ENCODE assay signal across 22 cellular contexts in genomic region chr16:81832801-81833547, GRCh38. TPM values are rescaled to one million over a fixed set of nuclear protein-coding genes. Genes with fewer than 3 reads are reported as not detected.
DNase-seq lines count a peak whose midpoint lies in the region; ATAC-seq, FAIRE-seq and TF ChIP-seq lines count a peak whose summit lies in the region.
"Had no signal": no experiment of that assay in that cellular context is flagged by ENCODE, and none has a peak within 500 bp of the region (broad histone marks: within the 10 kb centered on the region; RNA-seq: fewer than 3 reads in every experiment).

No MANE protein-coding gene starts in this region.

- TF ChIP-seq RAD21 in HepG2 (CRISPR knock-in tag; IDR thresholded peaks at IDR 0.05), result no peak

- TF ChIP-seq CTCF in right atrium auricular region (IDR thresholded peaks at IDR 0.05), result no peak
- TF ChIP-seq CTCF in OCI-LY7 (conservative IDR thresholded peaks at IDR 0.05; ENCODE audit: low read length), result no peak
- no peak for TF ChIP-seq CTCF in HepG2 (CRISPR knock-in tag; IDR thresholded peaks at IDR 0.05)
- no peak for TF ChIP-seq CTCF in upper lobe of left lung (IDR thresholded peaks at IDR 0.05)
- no peak for TF ChIP-seq CTCF in endodermal cell (conservative IDR thresholded peaks at IDR 0.05)

- ATAC-seq in HepG2 (no peak), upper lobe of left lung (ENCODE audit: low FRiP score in 2 of 2) (peak in 1 of 2 donors; percentile 23)
- ATAC-seq: A549; activated CD8-positive, alpha-beta T cell treated with anti-CD3 and anti-CD28 coated beads, Interleukin-2, amount 10 ng/mL, durations not matched to agents 7 days and 5 days; activated naive CD4-positive, alpha-beta T cell treated with anti-CD3 and anti-CD28 coated beads, Interleukin-2, amount 50 U/mL, for 72 hours; T-helper 17 cell had no signal

- no peak for FAIRE-seq in HepG2 (lab: Jason Lieb, UNC)
- FAIRE-seq: A549, colon had no signal

- no peaks in the 10 kb centered on the region for H3K27me3 Mint-ChIP-seq in endodermal cell (ENCODE audit: insufficient read depth)

- BruUV-seq in OCI-LY7 (replicated peaks; lab: Mats Ljungman, UMichigan) (no TSS peak), HepG2 (replicated peaks; lab: Mats Ljungman, UMichigan) (no TSS peak)

- CTCF ChIA-PET in OCI-LY7 (lab: Charles Lee; ENCODE audit: unreplicated experiment), result interaction anchor here (0.6 to 1.2 kb wide), 2 partner anchors 26 to 858 kb away, joined by 3 read pairs; no protein-coding TSS in a partner anchor
- CTCF ChIA-PET in HepG2 (lab: Yijun Ruan, JAX; ENCODE audit: low intra/inter-chr PET ratio, low total read pairs), result no interaction called here

- no peaks in the 10 kb centered on the region for H3K9me2 ChIP-seq in OCI-LY7 (ENCODE audit: insufficient read depth, low read length)

- no peak overlapping the region for H3K4me3 Mint-ChIP-seq in endodermal cell
- H3K4me3 Mint-ChIP-seq: CD4-positive, alpha-beta T cell; T-helper 17 cell had no signal

- TF ChIP-seq EP300 in HepG2 (IDR thresholded peaks at IDR 0.05; ENCODE audit: low read depth in 2 of 2, low read length in 2 of 2) (no peak), HepG2 (CRISPR knock-in tag; IDR thresholded peaks at IDR 0.05; ENCODE audit: borderline replicate concordance) (no peak), upper lobe of left lung (IDR thresholded peaks at IDR 0.05) (no peak)

- peaks cover 20% of the 10 kb centered on the region for H3K4me1 Mint-ChIP-seq in endodermal cell

- H3K9ac ChIP-seq in HepG2 (ENCODE audit: insufficient read depth, low read depth, low read length) (no peak overlapping the region), endodermal cell (ENCODE audit: extremely low read depth, low read length, poor library complexity, severe bottlenecking) (no peak overlapping the region)
- H3K9ac ChIP-seq: KMS-11, parathyroid adenoma had no signal

- in situ Hi-C loops in HepG2 (cut with HindIII; ENCODE audit: extremely low pct_ligation_motif_present, low pct_unique_long_range_greater_than_20kb), result no loop called here

- no peak overlapping the region for H3K27ac Mint-ChIP-seq in endodermal cell
- H3K27ac Mint-ChIP-seq: activated naive CD4-positive, alpha-beta T cell treated with anti-CD3 and anti-CD28 coated beads, Interleukin-2, amount 50 U/mL, for 72 hours; CD4-positive, alpha-beta T cell; T-helper 17 cell had no signal

- peak; percentile 79 for DNase-seq in cardiac septum (ENCODE audit: low spot score)
- DNase-seq in right atrium auricular region (ENCODE audit: low spot score), result no peak
- DNase-seq in OCI-LY7 (ENCODE audit: low spot score), result no peak
- no peak for DNase-seq in HepG2 (ENCODE audit: low spot score)
- no peak for DNase-seq in upper lobe of left lung
- no peak for DNase-seq in HPDE6-E6E7 (ENCODE audit: extremely low spot score)
- DNase-seq in activated T-cell treated with anti-CD3 and anti-CD28 coated beads, Interleukin-2, amount 50 U/mL, for 48 hours, result no peak
- DNase-seq in endodermal cell, result no peak
- DNase-seq: activated CD8-positive, alpha-beta T cell treated with anti-CD3 and anti-CD28 coated beads, Interleukin-2, amount 10 ng/mL, durations not matched to agents 7 days and 5 days; CD4-positive, alpha-beta T cell; heart right ventricle; NCI-H1092; NCI-H510A treated with DMSO at 0.1 percent for 48 hours; SHP77; T-helper 17 cell had no signal

- H3K9me3 ChIP-seq in right atrium auricular region (no peaks in the 10 kb centered on the region), OCI-LY7 (ENCODE audit: low read length) (no peaks in the 10 kb centered on the region), HepG2 (ENCODE audit: low read length) (no peaks in the 10 kb centered on the region), upper lobe of left lung (no peaks in the 10 kb centered on the region), endodermal cell (ENCODE audit: control insufficient read depth, low read length) (no peaks in the 10 kb centered on the region)
- H3K9me3 ChIP-seq: A549, heart right ventricle, vagina had no signal

- TF ChIP-seq POLR2A in HepG2 (IDR thresholded peaks at IDR 0.05; ENCODE audit: insufficient read depth in 1 of 2, low read depth in 2 of 2, low read length in 2 of 2) (no peak), upper lobe of left lung (IDR thresholded peaks at IDR 0.05) (no peak)

- H3K9me3 Mint-ChIP-seq in endodermal cell, result no peaks in the 10 kb centered on the region
- H3K9me3 Mint-ChIP-seq: activated naive CD4-positive, alpha-beta T cell treated with anti-CD3 and anti-CD28 coated beads, Interleukin-2, amount 50 U/mL, for 72 hours; CD4-positive, alpha-beta T cell had no signal

- H3K36me3 ChIP-seq in right atrium auricular region, result no peaks in the 10 kb centered on the region
- H3K36me3 ChIP-seq in OCI-LY7 (ENCODE audit: insufficient read depth, low read length), result peaks cover 86% of the 10 kb centered on the region
- no peaks in the 10 kb centered on the region for H3K36me3 ChIP-seq in HepG2 (replicated peaks in 1 of 2; ENCODE audit: control insufficient read depth in 1 of 2, insufficient read depth in 2 of 2, low read length in 2 of 2)
- no peaks in the 10 kb centered on the region for H3K36me3 ChIP-seq in upper lobe of left lung
- H3K36me3 ChIP-seq in endodermal cell (ENCODE audit: control insufficient read depth, insufficient read depth, low read length), result no peaks in the 10 kb centered on the region
- H3K36me3 ChIP-seq: heart right ventricle, vagina had no signal

- H4K20me1 ChIP-seq in OCI-LY7 (ENCODE audit: insufficient read depth, low read length), result no peaks in the 10 kb centered on the region; the same call in 1 of the 2 replicates
- no peaks in the 10 kb centered on the region for H4K20me1 ChIP-seq in HepG2 (ENCODE audit: insufficient read depth, low read length)

- no peaks in the 10 kb centered on the region for H3K36me3 Mint-ChIP-seq in endodermal cell (ENCODE audit: low read depth)
- H3K36me3 Mint-ChIP-seq: activated naive CD4-positive, alpha-beta T cell treated with anti-CD3 and anti-CD28 coated beads, Interleukin-2, amount 50 U/mL, for 72 hours had no signal

- H3K27ac ChIP-seq in right atrium auricular region, result no peak overlapping the region
- peak overlapping the region; percentile 97 for H3K27ac ChIP-seq in OCI-LY7 (ENCODE audit: low read depth, low read length, poor library complexity, severe bottlenecking)
- no peak overlapping the region for H3K27ac ChIP-seq in HepG2 (ENCODE audit: extremely low read length, insufficient read depth, low read length)
- H3K27ac ChIP-seq in upper lobe of left lung, result peak overlapping the region; percentile 37 to 84 (median 73)
- no peak overlapping the region for H3K27ac ChIP-seq in endodermal cell (ENCODE audit: low read depth, low read length)
- H3K27ac ChIP-seq: A549, KMS-11, parathyroid adenoma, vagina had no signal

- no peaks in the 10 kb centered on the region for H3K27me3 ChIP-seq in right atrium auricular region
- peaks cover 0 to 47% of the 10 kb centered on the region in 2 experiments; a peak in 4 of 5 replicates for H3K27me3 ChIP-seq in HepG2 (ENCODE audit: control insufficient read depth in 1 of 2, insufficient read depth in 2 of 2, low read length in 2 of 2)
- H3K27me3 ChIP-seq in upper lobe of left lung, result no peaks in the 10 kb centered on the region
- H3K27me3 ChIP-seq in endodermal cell (ENCODE audit: control insufficient read depth, insufficient read depth, low read length, poor library complexity, severe bottlenecking), result no peaks in the 10 kb centered on the region
- H3K27me3 ChIP-seq: heart right ventricle, vagina had no signal

- H3K4me1 ChIP-seq in right atrium auricular region, result peaks cover 0 to 13% of the 10 kb centered on the region in 2 donors
- peaks cover 97% of the 10 kb centered on the region for H3K4me1 ChIP-seq in OCI-LY7 (ENCODE audit: insufficient read depth, low read length, poor library complexity, severe bottlenecking)
- H3K4me1 ChIP-seq in HepG2 (ENCODE audit: insufficient read depth, low read length), result no peaks in the 10 kb centered on the region
- H3K4me1 ChIP-seq in upper lobe of left lung, result peaks cover 6 to 21% (median 16%) of the 10 kb centered on the region in 4 donors
- H3K4me1 ChIP-seq in endodermal cell (ENCODE audit: control insufficient read depth, insufficient read depth, low read length), result no peaks in the 10 kb centered on the region
- H3K4me1 ChIP-seq: A549, parathyroid adenoma had no signal

- H2AFZ ChIP-seq in OCI-LY7 (ENCODE audit: low read length), result no peak overlapping the region
- H2AFZ ChIP-seq in HepG2 (ENCODE audit: low read length), result no peak overlapping the region
- H2AFZ ChIP-seq: parathyroid adenoma had no signal

- POLR2A ChIA-PET in OCI-LY7 (lab: Charles Lee) (interaction anchor here (0.7 to 7.4 kb wide), 9 partner anchors 9 to 59 kb away, joined by 3 to 48 read pairs (median 6); no protein-coding TSS in a partner anchor), HepG2 (lab: Yijun Ruan, JAX) (no interaction called here)

- peak overlapping the region; percentile 99 for H3K4me2 ChIP-seq in OCI-LY7 (ENCODE audit: low read length)
- H3K4me2 ChIP-seq in HepG2 (ENCODE audit: low read depth, low read length), result no peak overlapping the region
- H3K4me2 ChIP-seq: A549, KMS-11 had no signal

- 24% methylated on average over 12 of the region's 12 CpGs for WGBS in HepG2 (ENCODE audit: low lambda C conversion rate)
- 76 to 80% methylated on average over 12 of the region's 12 CpGs for WGBS in upper lobe of left lung, 2 donors
- 95 to 97% methylated on average over 10 to 12 of the region's 12 CpGs for WGBS in endodermal cell (ENCODE audit: insufficient coverage in 1 of 2, insufficient read length in 1 of 2), 2 experiments

- intact Hi-C loops in cardiac septum (cut with DNase I), result no loop called here
- intact Hi-C loops in OCI-LY7 (cut with micrococcal nuclease; ENCODE audit: unreplicated experiment), result no loop called here
- intact Hi-C loops in HepG2 (cut with micrococcal nuclease; ENCODE audit: unreplicated experiment), result no loop called here

- no peak overlapping the region for H3K4me3 ChIP-seq in right atrium auricular region
- peak overlapping the region; percentile 70 for H3K4me3 ChIP-seq in OCI-LY7 (ENCODE audit: low read depth, low read length, poor library complexity, severe bottlenecking)
- no peak overlapping the region for H3K4me3 ChIP-seq in HepG2 (replicated peaks in 1 of 3; ENCODE audit: insufficient read depth in 1 of 3, low read depth in 2 of 3, low read length in 3 of 3)
- H3K4me3 ChIP-seq in upper lobe of left lung, result no peak overlapping the region
- no peak overlapping the region for H3K4me3 ChIP-seq in endodermal cell (ENCODE audit: low read length)
- H3K4me3 ChIP-seq: A549, heart right ventricle, lung, vagina had no signal

- H3K79me2 ChIP-seq in OCI-LY7 (ENCODE audit: insufficient read depth, low read depth, low read length) (peaks cover 93% of the 10 kb centered on the region), HepG2 (ENCODE audit: insufficient read depth, low read length) (no peaks in the 10 kb centered on the region)
- H3K79me2 ChIP-seq: parathyroid adenoma had no signal

RNA-seq across cellular contexts. Expression of gene PLCG2, which starts 53.9 kb away (rescaled TPM):
- total RNA-seq in cardiac septum, result 8.5 TPM
- total RNA-seq in right atrium auricular region, result 10 to 100 TPM in 1 of 2 donors, 1 to 10 TPM in 1; 7.4 to 13.4 TPM
- total RNA-seq in OCI-LY7 (2014; rRNA removed; shearing (Covaris generic)), result 196 and 198 TPM in 2 replicates
- 464 and 485 TPM in 2 replicates for total RNA-seq in OCI-LY7 (2022)
- 0.13 TPM in 1 of 2 replicates, not detected in the other for total RNA-seq in HepG2 (2016; rRNA removed; fragmentation: Illumina TruSeq; extraction: Trizol)
- total RNA-seq in HepG2 (2016; cell fraction: cytosol; rRNA removed; fragmentation: Illumina TruSeq; extraction: Trizol; ENCODE audit: low read depth), result under 0.01 TPM in 1 of 2 replicates, not detected in the other
- total RNA-seq in HepG2 (2016; cell fraction: insoluble cytoplasmic fraction; rRNA removed; fragmentation: Illumina TruSeq; extraction: Trizol), result 0.06 TPM in 1 of 2 replicates, not detected in the other
- not detected in 2 replicates for total RNA-seq in HepG2 (2016; cell fraction: membrane; rRNA removed; fragmentation: Illumina TruSeq; extraction: Trizol)
- not detected in 2 replicates for total RNA-seq in HepG2 (2016; cell fraction: nucleus; rRNA removed; fragmentation: Illumina TruSeq; extraction: Trizol)
- polyA plus RNA-seq in HepG2 (2011; rRNA removed), result 0.18 and 0.63 TPM in 2 replicates
- polyA plus RNA-seq in HepG2 (2011; cell fraction: cytosol; rRNA removed), result 0.31 and 0.46 TPM in 2 replicates
- polyA plus RNA-seq in HepG2 (2011; cell fraction: nucleus; rRNA removed), result 1.1 and 2.2 TPM in 2 replicates
- polyA plus RNA-seq in HepG2 (2012), result 1.6 and 2.5 TPM in 2 replicates
- polyA plus RNA-seq in HepG2 (2016; cell fraction: cytosol; fragmentation: Illumina TruSeq; extraction: Trizol; ENCODE audit: low read depth), result not detected in 2 replicates
- not detected in 2 replicates for polyA plus RNA-seq in HepG2 (2016; cell fraction: insoluble cytoplasmic fraction; fragmentation: Illumina TruSeq; extraction: Trizol; ENCODE audit: low read depth)
- not detected in 2 replicates for polyA plus RNA-seq in HepG2 (2016; cell fraction: membrane; fragmentation: Illumina TruSeq; extraction: Trizol; ENCODE audit: low read depth)
- not detected in 2 replicates for polyA plus RNA-seq in HepG2 (2016; cell fraction: nucleus; fragmentation: Illumina TruSeq; extraction: Trizol; ENCODE audit: insufficient read depth, low read depth)
- polyA minus RNA-seq in HepG2 (2011; rRNA and poly(A)+ RNA removed; ENCODE audit: low replicate concordance), result 4.0 and 7.0 TPM in 2 replicates
- not detected in 2 replicates for polyA minus RNA-seq in HepG2 (2011; cell fraction: cytosol; rRNA and poly(A)+ RNA removed)
- polyA minus RNA-seq in HepG2 (2011; cell fraction: nucleus; rRNA and poly(A)+ RNA removed), result 1.1 and 2.3 TPM in 2 replicates
- total RNA-seq in upper lobe of left lung, result 10 to 100 TPM; 13.8 to 85.9 (median 35.1) TPM
- total RNA-seq in endodermal cell, result 10 to 100 TPM; 34.7 to 48.4 TPM
- 3.7 TPM for polyA plus RNA-seq in endodermal cell (2013, experiment 1 of 2)
- polyA plus RNA-seq in endodermal cell (2013, experiment 2 of 2), result 3.9 TPM

Comparison
In these comparisons a context has a peak if more than half of its experiments do, and no peak if none do; other contexts are left out.
1. H3K27ac ChIP-seq: peak in OCI-LY7 (single experiment) and upper lobe of left lung (4 of 4); none in right atrium auricular region (0 of 2), HepG2 (single experiment) and endodermal cell (single experiment).